Comparison of ENCODE assay signal across 8 cellular contexts in the genomic region with DNA sequence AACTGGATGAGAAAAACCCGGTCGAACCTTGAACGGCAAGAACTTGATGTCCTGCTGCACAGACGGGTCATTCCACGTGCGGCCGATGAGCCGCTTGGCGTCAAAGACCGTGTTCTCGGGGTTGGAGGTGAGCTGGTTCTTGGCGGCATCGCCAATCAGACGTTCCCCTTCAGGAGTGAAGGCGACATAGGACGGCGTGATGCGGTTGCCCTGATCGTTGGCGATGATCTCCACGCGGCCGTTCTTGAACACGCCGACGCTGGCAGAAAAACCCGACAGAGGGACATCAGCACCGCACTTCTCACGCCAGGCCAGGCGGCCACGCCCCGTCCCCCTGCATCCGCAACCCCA. TPM values are rescaled to one million over a fixed set of nuclear protein-coding genes. Genes with fewer than 3 reads are reported as not detected.
DNase-seq lines count a peak whose midpoint lies in the region; ATAC-seq and TF ChIP-seq lines count a peak whose summit lies in the region.

No MANE protein-coding gene starts in this region.

- H3K4me1 Mint-ChIP-seq in HFFc6 (ENCODE audit: low read depth) (peaks cover 60% of the 10 kb centered on the region), chondrocyte (ENCODE audit: low read depth) (peaks cover 71% of the 10 kb centered on the region)
- peaks cover 68% of the 10 kb centered on the region for H3K4me1 Mint-ChIP-seq in stimulated activated naive CD8-positive, alpha-beta T cell treated with anti-CD3 and anti-CD28 coated beads, Interleukin-15, amount 100 ng/mL, for 72 hours

- H3K36me3 Mint-ChIP-seq in HFFc6 (ENCODE audit: low read depth): peaks cover 55% of the 10 kb centered on the region
- peaks cover 45% of the 10 kb centered on the region for H3K36me3 Mint-ChIP-seq in chondrocyte (ENCODE audit: low read depth)

- DNase-seq in DMS53 (lab: John Stamatoyannopoulos, UW) (peak; percentile 70), DMS53 treated with DMSO at 0.1 percent for 48 hours (lab: John Stamatoyannopoulos, UW; ENCODE audit: unreplicated experiment) (no peak), HFFc6 (no peak), RWPE1 (ENCODE audit: low spot score) (no peak), chondrocyte (ENCODE audit: low spot score) (no peak), medulla oblongata (ENCODE audit: extremely low spot score) (peak; percentile 20), GF-D8 (lab: John Stamatoyannopoulos, UW) (no peak)
- DNase-seq in stimulated activated naive CD8-positive, alpha-beta T cell treated with anti-CD3 and anti-CD28 coated beads, Interleukin-15, amount 100 ng/mL, for 72 hours: peak in 1 of 2 donors; percentile 56

- POLR2A ChIA-PET in RWPE1 (lab: Yijun Ruan, JAX; ENCODE audit: low non-redundant PET): interaction anchor here (0.6 to 1.6 kb wide), 7 partner anchors 9 to 50 kb away, joined by 3 to 11 read pairs (median 4); partner anchors contain the start of gene GAPVD1

- H3K27ac ChIP-seq in RWPE1: peak overlapping the region; percentile 91

- no peak for TF ChIP-seq CTCF in HFFc6 (IDR thresholded peaks at IDR 0.05)
- no peak for TF ChIP-seq CTCF in RWPE1 (conservative IDR thresholded peaks at IDR 0.05; ENCODE audit: low read depth)
- no peak for TF ChIP-seq CTCF in chondrocyte (IDR thresholded peaks at IDR 0.05)

- CTCF ChIA-PET in RWPE1 (lab: Yijun Ruan, JAX): no interaction called here

- H3K4me3 Mint-ChIP-seq in HFFc6: peak overlapping the region; percentile 95
- H3K4me3 Mint-ChIP-seq in chondrocyte (ENCODE audit: unreplicated experiment): peak overlapping the region; percentile 85
- peak overlapping the region; percentile 87 to 94 for H3K4me3 Mint-ChIP-seq in stimulated activated naive CD8-positive, alpha-beta T cell treated with anti-CD3 and anti-CD28 coated beads, Interleukin-15, amount 100 ng/mL, for 72 hours

- H3K9me3 Mint-ChIP-seq in HFFc6 (peaks cover 6% of the 10 kb centered on the region), chondrocyte (ENCODE audit: low read depth) (no peaks in the 10 kb centered on the region)
- no peaks in the 10 kb centered on the region for H3K9me3 Mint-ChIP-seq in stimulated activated naive CD8-positive, alpha-beta T cell treated with anti-CD3 and anti-CD28 coated beads, Interleukin-15, amount 100 ng/mL, for 72 hours

- ATAC-seq in stimulated activated naive CD8-positive, alpha-beta T cell treated with anti-CD3 and anti-CD28 coated beads, Interleukin-15, amount 100 ng/mL, for 72 hours: peak; percentile 5

- H3K27ac Mint-ChIP-seq in HFFc6 (peak overlapping the region; percentile 98), chondrocyte (ENCODE audit: unreplicated experiment) (peak overlapping the region; percentile 98)
- peak overlapping the region; percentile 98 to 100 for H3K27ac Mint-ChIP-seq in stimulated activated naive CD8-positive, alpha-beta T cell treated with anti-CD3 and anti-CD28 coated beads, Interleukin-15, amount 100 ng/mL, for 72 hours

- H3K27me3 Mint-ChIP-seq in HFFc6 (ENCODE audit: insufficient read depth) (peaks cover 14% of the 10 kb centered on the region), chondrocyte (ENCODE audit: low read depth) (no peaks in the 10 kb centered on the region)
- no peaks in the 10 kb centered on the region for H3K27me3 Mint-ChIP-seq in stimulated activated naive CD8-positive, alpha-beta T cell treated with anti-CD3 and anti-CD28 coated beads, Interleukin-15, amount 100 ng/mL, for 72 hours

RNA-seq across cellular contexts. Expression of gene HSPA5, which starts 0.5 kb away (rescaled TPM):
- total RNA-seq in HFFc6 (2021; fragmentation: NEBNext Ultra II Directional; extraction: Animal tissue kit (Norgen Biotek cat#: 25700)): 100 to 1,000 TPM; 495 to 626 (median 613) TPM
- 176 to 369 TPM (median 362 TPM) in 3 replicates for total RNA-seq in chondrocyte

RNA-seq across cellular contexts. Expression of gene GAPVD1, which starts 21.0 kb away (rescaled TPM):
- total RNA-seq in HFFc6 (2021; fragmentation: NEBNext Ultra II Directional; extraction: Animal tissue kit (Norgen Biotek cat#: 25700)): 10 to 100 TPM; 27.7 to 37.7 (median 34.5) TPM
- total RNA-seq in chondrocyte: 46.2 to 57.0 TPM (median 47.9 TPM) in 3 replicates

RNA-seq across cellular contexts. Expression of gene RABEPK, which starts 40.3 kb away (rescaled TPM):
- total RNA-seq in HFFc6 (2021; fragmentation: NEBNext Ultra II Directional; extraction: Animal tissue kit (Norgen Biotek cat#: 25700)): 10 to 100 TPM; 29.6 to 39.2 (median 32.7) TPM
- 25.3 to 31.8 TPM (median 27.0 TPM) in 3 replicates for total RNA-seq in chondrocyte

RNA-seq across cellular contexts. Expression of gene PPP6C, which starts 51.0 kb away (rescaled TPM):
- 10 to 100 TPM; 35.2 to 47.1 (median 40.8) TPM for total RNA-seq in HFFc6 (2021; fragmentation: NEBNext Ultra II Directional; extraction: Animal tissue kit (Norgen Biotek cat#: 25700))
- 31.8 to 39.8 TPM (median 35.3 TPM) in 3 replicates for total RNA-seq in chondrocyte

Comparison
In these comparisons a context has a peak if more than half of its experiments do, and no peak if none do; other contexts are left out.
1. DNase-seq: peak in DMS53 (single experiment) and medulla oblongata (single experiment); none in DMS53 treated with DMSO at 0.1 percent for 48 hours (single experiment), HFFc6 (single experiment), RWPE1 (single experiment), chondrocyte (single experiment) and GF-D8 (single experiment).
2. Peak in every context shown above with its lines, with median percentiles within 50 percentile points of each other: H3K27ac Mint-ChIP-seq and H3K4me3 Mint-ChIP-seq.